ENCODE assay signal across 21 cellular contexts in genomic region chr11:72710278-72710677, GRCh38. TPM values are rescaled to one million over a fixed set of nuclear protein-coding genes. Genes with fewer than 3 reads are reported as not detected.
DNase-seq lines count a peak whose midpoint lies in the region; ATAC-seq and FAIRE-seq lines count a peak whose summit lies in the region.
"Had no signal": no experiment of that assay in that cellular context is flagged by ENCODE, and none has a peak within 500 bp of the region (broad histone marks: within the 10 kb centered on the region; RNA-seq: fewer than 3 reads in every experiment).

No MANE protein-coding gene starts in this region.

- no peak overlapping the region for H3K14ac ChIP-seq in neuronal stem cell (ENCODE audit: low read length)

- H3K23ac ChIP-seq in neuronal stem cell (ENCODE audit: low read depth, low read length, poor library complexity), result no peak overlapping the region

- peaks cover 7% of the 10 kb centered on the region for H3K4me1 Mint-ChIP-seq in activated T-cell treated with anti-CD3 and anti-CD28 coated beads, Interleukin-2, amount 50 U/mL, for 24 hours (ENCODE audit: low read depth)
- peaks cover 5% of the 10 kb centered on the region for H3K4me1 Mint-ChIP-seq in stimulated activated naive CD8-positive, alpha-beta T cell treated with anti-CD3 and anti-CD28 coated beads, Interleukin-15, Interleukin-2, amounts not matched to agents 100 ng/mL and 50 ng/mL, for 24 hours (ENCODE audit: low read depth)

- H3K18ac ChIP-seq in neuronal stem cell (ENCODE audit: low read length), result peak overlapping the region; percentile 82

- no peak overlapping the region for H2BK12ac ChIP-seq in neuronal stem cell (ENCODE audit: low read length)

- H3K27ac Mint-ChIP-seq in activated T-cell treated with anti-CD3 and anti-CD28 coated beads, Interleukin-2, amount 50 U/mL, for 24 hours, result peak overlapping the region; percentile 31
- peak overlapping the region; percentile 68 for H3K27ac Mint-ChIP-seq in stimulated activated naive CD8-positive, alpha-beta T cell treated with anti-CD3 and anti-CD28 coated beads, Interleukin-15, Interleukin-2, amounts not matched to agents 100 ng/mL and 50 ng/mL, for 24 hours
- H3K27ac Mint-ChIP-seq: CD4-positive, alpha-beta T cell had no signal

- peak overlapping the region; percentile 55 for H3K9ac ChIP-seq in neuronal stem cell (ENCODE audit: low read depth, low read length, poor library complexity)

- no peaks in the 10 kb centered on the region for H3K27me3 Mint-ChIP-seq in activated T-cell treated with anti-CD3 and anti-CD28 coated beads, Interleukin-2, amount 50 U/mL, for 24 hours
- no peaks in the 10 kb centered on the region for H3K27me3 Mint-ChIP-seq in stimulated activated naive CD8-positive, alpha-beta T cell treated with anti-CD3 and anti-CD28 coated beads, Interleukin-15, Interleukin-2, amounts not matched to agents 100 ng/mL and 50 ng/mL, for 24 hours
- H3K27me3 Mint-ChIP-seq: CD4-positive, alpha-beta T cell had no signal

- no peak for DNase-seq in activated T-cell treated with anti-CD3 and anti-CD28 coated beads, Interleukin-2, amount 50 U/mL, for 24 hours
- DNase-seq in activated T-cell treated with anti-CD3 and anti-CD28 coated beads, Interleukin-2, amount 50 U/mL, for 1 hour, result no peak
- DNase-seq in stimulated activated naive CD8-positive, alpha-beta T cell treated with anti-CD3 and anti-CD28 coated beads, Interleukin-15, Interleukin-2, amounts not matched to agents 100 U/mL and 50 U/mL, for 24 hours, result no peak
- DNase-seq in neuronal stem cell (ENCODE audit: low spot score) (no peak), GF-D8 (lab: John Stamatoyannopoulos, UW) (no peak), RCC 7860 (ENCODE audit: low spot score) (no peak), DMS 273 (lab: John Stamatoyannopoulos, UW; ENCODE audit: unreplicated experiment) (no peak)
- DNase-seq: AML-193; Caco-2; CD4-positive, alpha-beta T cell; DMS153; DMS79 treated with DMSO at 0.1 percent for 48 hours had no signal

- peaks cover 1% of the 10 kb centered on the region for H3K79me1 ChIP-seq in neuronal stem cell (ENCODE audit: low read depth, low read length)

- ATAC-seq in stimulated activated naive CD8-positive, alpha-beta T cell treated with anti-CD3 and anti-CD28 coated beads, Interleukin-15, Interleukin-2, amounts not matched to agents 100 U/mL and 50 U/mL, for 24 hours, result no peak
- ATAC-seq: A549, GM12878, HepG2 had no signal

- H3K4me3 ChIP-seq in neuronal stem cell (ENCODE audit: low read length in 2 of 2), result no peak overlapping the region
- H3K4me3 ChIP-seq: A549, GM12878, HAP-1 had no signal

- H3K9me3 Mint-ChIP-seq in activated T-cell treated with anti-CD3 and anti-CD28 coated beads, Interleukin-2, amount 50 U/mL, for 24 hours, result no peaks in the 10 kb centered on the region
- no peaks in the 10 kb centered on the region for H3K9me3 Mint-ChIP-seq in stimulated activated naive CD8-positive, alpha-beta T cell treated with anti-CD3 and anti-CD28 coated beads, Interleukin-15, Interleukin-2, amounts not matched to agents 100 ng/mL and 50 ng/mL, for 24 hours
- H3K9me3 Mint-ChIP-seq: CD4-positive, alpha-beta T cell had no signal

- peaks cover 16 to 42% of the 10 kb centered on the region in 2 donors for H3K4me1 ChIP-seq in neuronal stem cell (ENCODE audit: control insufficient read depth in 2 of 2, insufficient read depth in 1 of 2, low read depth in 1 of 2, low read length in 2 of 2)
- H3K4me1 ChIP-seq: A549, Caco-2 had no signal

- H3K27ac ChIP-seq in neuronal stem cell (replicated peaks; ENCODE audit: low read length), result no peak overlapping the region
- H3K27ac ChIP-seq: 22Rv1, A549, C4-2B had no signal

- peak overlapping the region; percentile 56 for H2BK15ac ChIP-seq in neuronal stem cell (ENCODE audit: low read length)

- H2BK120ac ChIP-seq in neuronal stem cell (ENCODE audit: low read depth, low read length), result no peak overlapping the region

- no peak for FAIRE-seq in RCC 7860 (lab: Jason Lieb, UNC)
- FAIRE-seq: A549, D721Med, GM12878, H1, HepG2 had no signal

- peak overlapping the region; percentile 5 for H2AK5ac ChIP-seq in neuronal stem cell (ENCODE audit: low read depth, low read length)

- no peak overlapping the region for H3K4ac ChIP-seq in neuronal stem cell (ENCODE audit: low read length)

- H4K91ac ChIP-seq in neuronal stem cell (ENCODE audit: low read depth, low read length, poor library complexity), result no peak overlapping the region

- H3K27me3 ChIP-seq in neuronal stem cell (ENCODE audit: control insufficient read depth in 3 of 3, insufficient read depth in 3 of 3, low read depth in 1 of 3, low read length in 3 of 3), result no peaks in the 10 kb centered on the region

- H2AFZ ChIP-seq in neuronal stem cell (ENCODE audit: low read length), result no peak overlapping the region

- H3K36me3 ChIP-seq in neuronal stem cell (replicated peaks in 1 of 2; ENCODE audit: control insufficient read depth in 2 of 2, insufficient read depth in 2 of 2, low read length in 2 of 2), result peaks cover 2 to 17% of the 10 kb centered on the region in 2 donors

- H3K36me3 Mint-ChIP-seq in activated T-cell treated with anti-CD3 and anti-CD28 coated beads, Interleukin-2, amount 50 U/mL, for 24 hours (ENCODE audit: low read depth), result peaks cover 88% of the 10 kb centered on the region
- peaks cover 38% of the 10 kb centered on the region for H3K36me3 Mint-ChIP-seq in stimulated activated naive CD8-positive, alpha-beta T cell treated with anti-CD3 and anti-CD28 coated beads, Interleukin-15, Interleukin-2, amounts not matched to agents 100 ng/mL and 50 ng/mL, for 24 hours (ENCODE audit: low read depth)

- no peaks in the 10 kb centered on the region for H3K9me3 ChIP-seq in neuronal stem cell (replicated peaks in 1 of 2; ENCODE audit: control insufficient read depth in 2 of 2, insufficient read depth in 1 of 2, low read depth in 1 of 2, low read length in 2 of 2)
- H3K9me3 ChIP-seq: A549, Caco-2, HAP-1 had no signal

- no peak overlapping the region for H3K4me3 Mint-ChIP-seq in activated T-cell treated with anti-CD3 and anti-CD28 coated beads, Interleukin-2, amount 50 U/mL, for 24 hours
- no peak overlapping the region for H3K4me3 Mint-ChIP-seq in stimulated activated naive CD8-positive, alpha-beta T cell treated with anti-CD3 and anti-CD28 coated beads, Interleukin-15, Interleukin-2, amounts not matched to agents 100 ng/mL and 50 ng/mL, for 24 hours
- H3K4me3 Mint-ChIP-seq: CD4-positive, alpha-beta T cell had no signal

- WGBS in neuronal stem cell (ENCODE audit: extremely low coverage in 2 of 2, insufficient read length in 2 of 2, insufficient replicate concordance in 1 of 2), 2 donors, result no CpG with 5 or more reads among the region's 11 CpGs

- no peak overlapping the region for H3K4me2 ChIP-seq in neuronal stem cell (ENCODE audit: insufficient read depth, low read length, poor library complexity, severe bottlenecking)
- H3K4me2 ChIP-seq: A549 had no signal

- H2BK5ac ChIP-seq in neuronal stem cell (ENCODE audit: low read length), result no peak overlapping the region

- no peak overlapping the region for H4K8ac ChIP-seq in neuronal stem cell (ENCODE audit: low read depth, low read length)

RNA-seq across cellular contexts. Expression of gene PDE2A, which starts 36.1 kb away (rescaled TPM):
- polyA plus RNA-seq in neuronal stem cell (2013, experiment 1 of 2), result 1.7 TPM
- 1.7 TPM for polyA plus RNA-seq in neuronal stem cell (2013, experiment 2 of 2)

RNA-seq across cellular contexts. Expression of gene ARAP1, which starts 41.9 kb away (rescaled TPM):
- polyA plus RNA-seq in neuronal stem cell (2013, experiment 1 of 2), result 15.2 TPM
- 15.9 TPM for polyA plus RNA-seq in neuronal stem cell (2013, experiment 2 of 2)
